Comparison of ENCODE assay signal across 8 cellular contexts in the genomic region with DNA sequence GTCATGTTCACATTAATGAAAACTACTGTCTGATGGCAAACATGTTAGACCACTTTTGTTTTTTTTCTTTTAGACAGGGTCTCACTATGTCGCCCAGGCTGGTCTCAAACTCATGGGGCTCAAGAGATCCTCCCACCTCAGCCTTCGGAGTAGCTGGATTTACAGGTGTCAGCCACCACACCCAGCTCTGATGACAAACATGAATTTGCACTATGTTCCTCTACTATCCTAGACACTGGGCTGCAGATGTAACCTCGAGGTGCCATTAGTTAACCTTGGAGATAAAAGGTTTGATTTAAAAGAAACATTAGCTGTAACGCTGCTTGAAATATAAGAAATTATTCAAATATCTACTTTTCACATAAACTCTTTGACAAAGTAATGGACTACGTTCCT. TPM values are rescaled to one million over a fixed set of nuclear protein-coding genes. Genes with fewer than 3 reads are reported as not detected.
A peak's percentile ranks its signal among the peaks of the same experiment; 100 is the strongest.
DNase-seq lines count a peak whose midpoint lies in the region; ATAC-seq, FAIRE-seq and TF ChIP-seq lines count a peak whose summit lies in the region.

No MANE protein-coding gene starts in this region.

- CTCF ChIA-PET in CD4-positive, alpha-beta memory T cell (lab: Charles Lee; ENCODE audit: partially characterized antibody), result interaction anchor here (1.2 to 3.5 kb wide), 8 partner anchors 8 to 65 kb away, joined by 6 to 14 read pairs (median 8); no protein-coding TSS in a partner anchor
- CTCF ChIA-PET in activated B cell treated with CpG ODN at 0.5 μM for 24 hours (lab: Charles Lee), result interaction anchor here (1.2 to 6.1 kb wide), 3 partner anchors 10 to 65 kb away, joined by 3 to 25 read pairs (median 17); no protein-coding TSS in a partner anchor

- H3K27me3 Mint-ChIP-seq in CD4-positive, alpha-beta memory T cell, result no peaks in the 10 kb centered on the region
- no peaks in the 10 kb centered on the region for H3K27me3 Mint-ChIP-seq in activated B cell treated with CpG ODN at 0.5 μM for 24 hours

- FAIRE-seq in RCC 7860 (lab: Jason Lieb, UNC), result no peak

- TF ChIP-seq CTCF in activated B cell treated with CpG ODN at 0.5 μM for 24 hours (IDR thresholded peaks at IDR 0.05), result no peak

- H3K36me3 ChIP-seq in CD4-positive, alpha-beta memory T cell (ENCODE audit: insufficient read depth, low read length), result no peaks in the 10 kb centered on the region
- H3K36me3 ChIP-seq in mesodermal cell (ENCODE audit: control insufficient read depth, insufficient read depth, low read length), result no peaks in the 10 kb centered on the region

- DNase-seq in CD4-positive, alpha-beta memory T cell, result no peak
- DNase-seq in activated B cell treated with CpG ODN at 0.5 μM for 24 hours (no peak), anterior cingulate cortex (lab: John Stamatoyannopoulos, UW) (no peak), NCI-H2081 (lab: John Stamatoyannopoulos, UW) (no peak), NCI-H2227 (lab: John Stamatoyannopoulos, UW; ENCODE audit: unreplicated experiment) (no peak), RCC 7860 (ENCODE audit: low spot score) (no peak)

- peak overlapping the region; percentile 77 for H3K27ac ChIP-seq in CD4-positive, alpha-beta memory T cell (ENCODE audit: low read depth, low read length)
- H3K27ac ChIP-seq in mesodermal cell (ENCODE audit: low read depth, low read length, severe bottlenecking), result peak overlapping the region; percentile 86

- H3K4me3 Mint-ChIP-seq in CD4-positive, alpha-beta memory T cell, result peak overlapping the region; percentile 67 to 94 (median 87)
- peak overlapping the region; percentile 88 for H3K4me3 Mint-ChIP-seq in activated B cell treated with CpG ODN at 0.5 μM for 24 hours

- H3K27ac Mint-ChIP-seq in CD4-positive, alpha-beta memory T cell, result peak overlapping the region; percentile 93 to 98 (median 98)
- H3K27ac Mint-ChIP-seq in activated B cell treated with CpG ODN at 0.5 μM for 24 hours, result peak overlapping the region; percentile 96

- peaks cover 0 to 6% of the 10 kb centered on the region in 2 donors for H3K36me3 Mint-ChIP-seq in CD4-positive, alpha-beta memory T cell
- peaks cover 10% of the 10 kb centered on the region for H3K36me3 Mint-ChIP-seq in activated B cell treated with CpG ODN at 0.5 μM for 24 hours (ENCODE audit: low read depth)

- POLR2A ChIA-PET in CD4-positive, alpha-beta memory T cell (lab: Charles Lee; ENCODE audit: partially characterized antibody), result interaction anchor here (0.9 to 6.3 kb wide), 11 partner anchors 9 to 345 kb away, joined by 3 to 77 read pairs (median 6); partner anchors contain the start of genes ABCB9, MPHOSPH9, MTRFR and OGFOD2
- POLR2A ChIA-PET in activated B cell treated with CpG ODN at 0.5 μM for 24 hours (lab: Charles Lee), result interaction anchor here (0.7 to 6.5 kb wide), 13 partner anchors 8 to 361 kb away, joined by 3 to 99 read pairs (median 5); partner anchors contain the start of genes KNTC1, MPHOSPH9, MTRFR and OGFOD2

- ATAC-seq in GM21737 (IDR thresholded peaks at IDR 0.05; ENCODE audit: unreplicated experiment) (peak; percentile 10), activated B cell treated with CpG ODN at 0.5 μM for 24 hours (ENCODE audit: low read depth) (peak; percentile 14)

- H3K4me1 ChIP-seq in CD4-positive, alpha-beta memory T cell (ENCODE audit: insufficient read depth, low read length), result peaks cover 88% of the 10 kb centered on the region
- H3K4me1 ChIP-seq in mesodermal cell (ENCODE audit: control insufficient read depth, insufficient read depth, low read length, poor library complexity, severe bottlenecking), result peaks cover 54% of the 10 kb centered on the region

- peak overlapping the region in 1 of 2 donors; percentile 5 for H3K4me3 ChIP-seq in CD4-positive, alpha-beta memory T cell (ENCODE audit: low read length in 2 of 2)
- H3K4me3 ChIP-seq in mesodermal cell (ENCODE audit: extremely low read depth, insufficient read depth, low read length, poor library complexity, severe bottlenecking), result no peak overlapping the region

- intact Hi-C loops in CD4-positive, alpha-beta memory T cell (cut with micrococcal nuclease), result loop anchor here (1.0 to 2.0 kb wide), 2 partner anchors 7 to 15 kb away; no protein-coding TSS in a partner anchor
- intact Hi-C loops in activated B cell treated with CpG ODN at 0.5 μM for 24 hours (cut with micrococcal nuclease), result loop anchor here (1.0 to 5.0 kb wide), 5 partner anchors 7 to 344 kb away; partner anchors contain the start of genes MPHOSPH9 and MTRFR

- H3K4me1 Mint-ChIP-seq in CD4-positive, alpha-beta memory T cell, result peaks cover 62 to 90% (median 75%) of the 10 kb centered on the region in 4 donors
- peaks cover 95% of the 10 kb centered on the region for H3K4me1 Mint-ChIP-seq in activated B cell treated with CpG ODN at 0.5 μM for 24 hours

- H3K27me3 ChIP-seq in CD4-positive, alpha-beta memory T cell (ENCODE audit: insufficient read depth, low read length), result no peaks in the 10 kb centered on the region

- H3K9me3 ChIP-seq in CD4-positive, alpha-beta memory T cell (ENCODE audit: control insufficient read depth in 1 of 2, low read length in 2 of 2), result no peaks in the 10 kb centered on the region
- no peaks in the 10 kb centered on the region for H3K9me3 ChIP-seq in mesodermal cell (ENCODE audit: control insufficient read depth, low read length)

- H3K9me3 Mint-ChIP-seq in CD4-positive, alpha-beta memory T cell, result peaks cover 0 to 2% (median 0%) of the 10 kb centered on the region in 8 donors
- H3K9me3 Mint-ChIP-seq in activated B cell treated with CpG ODN at 0.5 μM for 24 hours, result no peaks in the 10 kb centered on the region

- WGBS in mesodermal cell (ENCODE audit: insufficient coverage in 2 of 2), 2 experiments, result 92 to 94% methylated on average over 3 to 4 of the region's 5 CpGs

RNA-seq across cellular contexts. Expression of gene VPS37B, which starts 8.1 kb away (rescaled TPM):
- 10 to 100 TPM; 22.8 to 23.7 TPM for total RNA-seq in CD4-positive, alpha-beta memory T cell
- polyA plus RNA-seq in CD4-positive, alpha-beta memory T cell, result 10 to 100 TPM; 18.8 to 21.6 TPM
- total RNA-seq in activated B cell treated with CpG ODN at 0.5 μM for 24 hours, result 51.4 and 54.1 TPM in 2 replicates
- 24.2 TPM for polyA plus RNA-seq in mesodermal cell (2013, experiment 1 of 2)
- polyA plus RNA-seq in mesodermal cell (2013, experiment 2 of 2), result 18.4 TPM

RNA-seq across cellular contexts. Expression of gene HIP1R, which starts 52.6 kb away (rescaled TPM):
- total RNA-seq in CD4-positive, alpha-beta memory T cell, result 10 to 100 TPM; 87.7 to 88.3 TPM
- polyA plus RNA-seq in CD4-positive, alpha-beta memory T cell, result 10 to 100 TPM in 1 of 2 donors, 1 to 10 TPM in 1; 4.5 to 11.2 TPM
- 132 and 154 TPM in 2 replicates for total RNA-seq in activated B cell treated with CpG ODN at 0.5 μM for 24 hours
- polyA plus RNA-seq in mesodermal cell (2013, experiment 1 of 2), result 11.2 TPM
- polyA plus RNA-seq in mesodermal cell (2013, experiment 2 of 2), result 8.2 TPM
